ENCODE assay signal across 2 cellular contexts in genomic region chr10:74107391-74107790, GRCh38.
TF ChIP-seq lines count a peak whose summit lies in the region.

No MANE protein-coding gene starts in this region.

TF ChIP-seq in SK-N-SH treated with all-trans-retinoic acid at 6 μM for 48 hours, 23 proteins besides CTCF, POLR2A, EP300 and RAD21 (continued from another document):
- TF ChIP-seq, protein P1, sequence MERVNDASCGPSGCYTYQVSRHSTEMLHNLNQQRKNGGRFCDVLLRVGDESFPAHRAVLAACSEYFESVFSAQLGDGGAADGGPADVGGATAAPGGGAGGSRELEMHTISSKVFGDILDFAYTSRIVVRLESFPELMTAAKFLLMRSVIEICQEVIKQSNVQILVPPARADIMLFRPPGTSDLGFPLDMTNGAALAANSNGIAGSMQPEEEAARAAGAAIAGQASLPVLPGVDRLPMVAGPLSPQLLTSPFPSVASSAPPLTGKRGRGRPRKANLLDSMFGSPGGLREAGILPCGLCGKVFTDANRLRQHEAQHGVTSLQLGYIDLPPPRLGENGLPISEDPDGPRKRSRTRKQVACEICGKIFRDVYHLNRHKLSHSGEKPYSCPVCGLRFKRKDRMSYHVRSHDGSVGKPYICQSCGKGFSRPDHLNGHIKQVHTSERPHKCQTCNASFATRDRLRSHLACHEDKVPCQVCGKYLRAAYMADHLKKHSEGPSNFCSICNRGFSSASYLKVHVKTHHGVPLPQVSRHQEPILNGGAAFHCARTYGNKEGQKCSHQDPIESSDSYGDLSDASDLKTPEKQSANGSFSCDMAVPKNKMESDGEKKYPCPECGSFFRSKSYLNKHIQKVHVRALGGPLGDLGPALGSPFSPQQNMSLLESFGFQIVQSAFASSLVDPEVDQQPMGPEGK (CRISPR knock-in tag; IDR thresholded peaks at IDR 0.05; ENCODE audit: borderline replicate concordance) = no peak
- TF ChIP-seq, protein P2, sequence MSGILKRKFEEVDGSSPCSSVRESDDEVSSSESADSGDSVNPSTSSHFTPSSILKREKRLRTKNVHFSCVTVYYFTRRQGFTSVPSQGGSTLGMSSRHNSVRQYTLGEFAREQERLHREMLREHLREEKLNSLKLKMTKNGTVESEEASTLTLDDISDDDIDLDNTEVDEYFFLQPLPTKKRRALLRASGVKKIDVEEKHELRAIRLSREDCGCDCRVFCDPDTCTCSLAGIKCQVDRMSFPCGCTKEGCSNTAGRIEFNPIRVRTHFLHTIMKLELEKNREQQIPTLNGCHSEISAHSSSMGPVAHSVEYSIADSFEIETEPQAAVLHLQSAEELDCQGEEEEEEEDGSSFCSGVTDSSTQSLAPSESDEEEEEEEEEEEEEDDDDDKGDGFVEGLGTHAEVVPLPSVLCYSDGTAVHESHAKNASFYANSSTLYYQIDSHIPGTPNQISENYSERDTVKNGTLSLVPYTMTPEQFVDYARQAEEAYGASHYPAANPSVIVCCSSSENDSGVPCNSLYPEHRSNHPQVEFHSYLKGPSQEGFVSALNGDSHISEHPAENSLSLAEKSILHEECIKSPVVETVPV (CRISPR knock-in tag; IDR thresholded peaks at IDR 0.05) = no peak
- TF ChIP-seq GLIS3 (CRISPR knock-in tag; IDR thresholded peaks at IDR 0.05) = no peak
- TF ChIP-seq BACH2 (CRISPR knock-in tag; IDR thresholded peaks at IDR 0.05; ENCODE audit: borderline replicate concordance) = no peak
- TF ChIP-seq RARB (CRISPR knock-in tag; IDR thresholded peaks at IDR 0.05) = no peak

TF ChIP-seq in SK-N-SH, 30 proteins besides CTCF, POLR2A, EP300 and RAD21 (continued from another document):
- TF ChIP-seq ZBTB33 (IDR thresholded peaks at IDR 0.05; ENCODE audit: borderline replicate concordance, low read depth) = no peak
- no peak for TF ChIP-seq RXRA (IDR thresholded peaks at IDR 0.05; ENCODE audit: borderline replicate concordance, low read depth)
- TF ChIP-seq YY1 (IDR thresholded peaks at IDR 0.05; ENCODE audit: low read depth) = no peak
- no peak for TF ChIP-seq JUND (IDR thresholded peaks at IDR 0.05)
- no peak for TF ChIP-seq GATA2 (CRISPR knock-in tag; IDR thresholded peaks at IDR 0.05)
- TF ChIP-seq RCOR1 (IDR thresholded peaks at IDR 0.05; ENCODE audit: low read length) = no peak
- no peak for TF ChIP-seq FOSL2 (IDR thresholded peaks at IDR 0.05; ENCODE audit: borderline replicate concordance, low read depth)
- no peak for TF ChIP-seq FOXM1 (IDR thresholded peaks at IDR 0.05; ENCODE audit: low read depth)
- no peak for TF ChIP-seq MAX (IDR thresholded peaks at IDR 0.05; ENCODE audit: low read depth)
- TF ChIP-seq NRF1 (IDR thresholded peaks at IDR 0.05; ENCODE audit: low read depth, low read length) = no peak
- TF ChIP-seq SMC3 (IDR thresholded peaks at IDR 0.05; ENCODE audit: low read depth, low read length) = no peak
- TF ChIP-seq FOXJ3 (CRISPR knock-in tag; IDR thresholded peaks at IDR 0.05) = no peak
- no peak for TF ChIP-seq REST (IDR thresholded peaks at IDR 0.05; ENCODE audit: low read depth, low read length)
- TF ChIP-seq TEAD4 (IDR thresholded peaks at IDR 0.05; ENCODE audit: borderline replicate concordance, insufficient read depth) = no peak
